8 cellular contexts compared by ENCODE assay signal in the genomic region with DNA sequence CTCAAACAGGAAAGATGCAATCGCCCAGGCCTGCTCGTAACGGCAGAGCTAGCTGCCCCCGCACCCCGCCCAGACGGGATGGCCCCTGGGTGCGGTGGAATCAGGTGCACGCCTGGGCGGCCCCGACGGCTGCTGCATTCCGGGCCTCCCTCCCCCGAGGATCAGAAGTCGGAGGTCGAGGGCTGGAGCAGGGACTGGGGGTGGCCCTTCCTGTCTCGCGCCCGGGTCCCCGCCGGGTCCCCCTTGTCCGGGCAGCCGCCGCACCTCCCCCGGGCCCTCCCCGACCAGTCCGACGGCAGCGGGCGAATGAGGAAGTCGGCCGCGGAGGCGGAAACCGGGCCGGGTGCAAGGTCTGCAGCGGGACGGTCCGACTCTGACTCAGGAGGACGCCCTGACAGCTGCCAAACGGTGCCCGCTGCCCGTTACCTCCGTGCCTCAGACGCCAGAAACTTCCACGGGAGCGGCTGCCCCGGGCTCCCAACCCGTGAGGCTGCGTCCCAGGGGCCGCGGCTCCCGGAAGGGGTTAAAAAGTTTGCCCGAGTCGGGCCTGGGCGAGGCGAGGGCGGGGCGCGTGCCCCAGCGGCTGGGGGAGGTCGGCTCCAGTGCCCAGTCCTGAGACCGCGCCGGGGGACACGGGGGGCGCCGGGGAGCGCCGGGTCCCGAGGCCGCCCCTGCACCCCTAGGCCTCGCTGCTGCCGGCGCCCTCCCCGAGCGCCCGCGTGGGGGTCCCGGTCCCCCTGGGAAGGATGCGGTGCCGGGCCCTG. TPM values are rescaled to one million over a fixed set of nuclear protein-coding genes. Genes with fewer than 3 reads are reported as not detected.
A peak's percentile ranks its signal among the peaks of the same experiment; 100 is the strongest.
DNase-seq lines count a peak whose midpoint lies in the region; ATAC-seq, FAIRE-seq and TF ChIP-seq lines count a peak whose summit lies in the region.

No MANE protein-coding gene starts in this region.

- in situ Hi-C loops in Caki2 (cut with HindIII; ENCODE audit: low pct_unique_long_range_greater_than_20kb, low sequenced_read_pairs): no loop called here
- in situ Hi-C loops in G401 (cut with HindIII; ENCODE audit: low sequenced_read_pairs): no loop called here

- H3K4me1 ChIP-seq in cardiac muscle cell (ENCODE audit: low read depth): peaks cover 16% of the 10 kb centered on the region

- H3K4me3 ChIP-seq in LNCaP clone FGC (ENCODE audit: low read depth, low read length) (peak overlapping the region; percentile 84), cardiac muscle cell (peak overlapping the region; percentile 54)

- no peaks in the 10 kb centered on the region for H3K9me3 Mint-ChIP-seq in activated T-helper 2 cell treated with anti-CD3 and anti-CD28 coated beads, Interferon-gamma antibody, Interleukin-2, Interleukin-4, amounts not matched to agents 10 μg/mL and 5 μg/mL and 100 μg/mL, durations not matched to agents 14 hours and 24 hours and 36 hours

- no peak for TF ChIP-seq CTCF in LNCaP clone FGC (IDR thresholded peaks at IDR 0.05; ENCODE audit: control insufficient read depth, extremely low read depth, insufficient read depth)
- TF ChIP-seq CTCF in cardiac muscle cell (IDR thresholded peaks at IDR 0.05; ENCODE audit: low read depth, low read length): no peak

- peak overlapping the region; percentile 96 for H3K27ac ChIP-seq in cardiac muscle cell

- no peak for FAIRE-seq in HTR-8/SVneo (lab: Jason Lieb, UNC)

- H3K4me1 Mint-ChIP-seq in activated T-helper 2 cell treated with anti-CD3 and anti-CD28 coated beads, Interferon-gamma antibody, Interleukin-2, Interleukin-4, amounts not matched to agents 10 μg/mL and 5 μg/mL and 100 μg/mL, durations not matched to agents 14 hours and 24 hours and 36 hours (ENCODE audit: low read depth): peaks cover 38% of the 10 kb centered on the region

- H3K27ac Mint-ChIP-seq in activated T-helper 2 cell treated with anti-CD3 and anti-CD28 coated beads, Interferon-gamma antibody, Interleukin-2, Interleukin-4, amounts not matched to agents 10 μg/mL and 5 μg/mL and 100 μg/mL, durations not matched to agents 14 hours and 24 hours and 36 hours: peak overlapping the region; percentile 98

- no peaks in the 10 kb centered on the region for H3K9me3 ChIP-seq in cardiac muscle cell (ENCODE audit: low read depth)

- peak; percentile 14 for ATAC-seq in GM21423 (IDR thresholded peaks at IDR 0.05; ENCODE audit: unreplicated experiment)

- DNase-seq in Caki2 (ENCODE audit: low read depth): peak; percentile 55
- no peak for DNase-seq in LNCaP clone FGC (ENCODE audit: low read depth)
- DNase-seq in activated T-helper 2 cell treated with anti-CD3 and anti-CD28 coated beads, Interferon-gamma antibody, Interleukin-2, Interleukin-4, amounts not matched to agents 10 μg/mL and 5 μg/mL and 100 μg/mL, durations not matched to agents 14 hours and 24 hours and 36 hours (ENCODE audit: low spot score): peak; percentile 63
- DNase-seq in cardiac muscle cell (ENCODE audit: low read depth in 1 of 2, low spot score in 1 of 2): no peak
- peak in 7 of 10 donors; percentile 12 to 90 (median 41) for DNase-seq in posterior cingulate gyrus
- no peak for DNase-seq in HTR-8/SVneo (ENCODE audit: insufficient read length, low spot score)
- DNase-seq in G401 (ENCODE audit: low spot score): no peak

- no peaks in the 10 kb centered on the region for H3K27me3 ChIP-seq in cardiac muscle cell

- H3K36me3 Mint-ChIP-seq in activated T-helper 2 cell treated with anti-CD3 and anti-CD28 coated beads, Interferon-gamma antibody, Interleukin-2, Interleukin-4, amounts not matched to agents 10 μg/mL and 5 μg/mL and 100 μg/mL, durations not matched to agents 14 hours and 24 hours and 36 hours (ENCODE audit: low read depth): peaks cover 41% of the 10 kb centered on the region

- intact Hi-C loops in activated T-helper 2 cell treated with anti-CD3 and anti-CD28 coated beads, Interferon-gamma antibody, Interleukin-2, Interleukin-4, amounts not matched to agents 10 μg/mL and 5 μg/mL and 100 μg/mL, durations not matched to agents 14 hours and 24 hours and 36 hours (cut with micrococcal nuclease): loop anchor here (1.0 to 5.0 kb wide), 3 partner anchors 10 to 85 kb away; no protein-coding TSS in a partner anchor
- intact Hi-C loops in posterior cingulate gyrus (cut with DNase I): loop anchor here (5.0 kb wide), 1 partner anchor 45 kb away; no protein-coding TSS in a partner anchor

- no peaks in the 10 kb centered on the region for H3K27me3 Mint-ChIP-seq in activated T-helper 2 cell treated with anti-CD3 and anti-CD28 coated beads, Interferon-gamma antibody, Interleukin-2, Interleukin-4, amounts not matched to agents 10 μg/mL and 5 μg/mL and 100 μg/mL, durations not matched to agents 14 hours and 24 hours and 36 hours (ENCODE audit: low read depth)

- no peaks in the 10 kb centered on the region for H3K36me3 ChIP-seq in cardiac muscle cell

- H3K4me3 Mint-ChIP-seq in activated T-helper 2 cell treated with anti-CD3 and anti-CD28 coated beads, Interferon-gamma antibody, Interleukin-2, Interleukin-4, amounts not matched to agents 10 μg/mL and 5 μg/mL and 100 μg/mL, durations not matched to agents 14 hours and 24 hours and 36 hours (ENCODE audit: low read depth): peak overlapping the region; percentile 98

RNA-seq across cellular contexts. Expression of gene MYH9, which starts 0.7 kb away (rescaled TPM):
- total RNA-seq in Caki2 (2014; rRNA removed; shearing (Covaris generic); ENCODE audit: low replicate concordance): 412 and 414 TPM in 2 replicates
- total RNA-seq in activated T-helper 2 cell treated with anti-CD3 and anti-CD28 coated beads, Interferon-gamma antibody, Interleukin-2, Interleukin-4, amounts not matched to agents 10 μg/mL and 5 μg/mL and 100 μg/mL, durations not matched to agents 14 hours and 24 hours and 36 hours: 619 and 645 TPM in 2 replicates
- total RNA-seq in cardiac muscle cell: 131 and 174 TPM in 2 replicates
- 88.7 and 98.0 TPM in 2 replicates for polyA plus RNA-seq in cardiac muscle cell
- total RNA-seq in G401 (2014; rRNA removed; shearing (Covaris generic)): 153 and 185 TPM in 2 replicates

Comparison
In these comparisons a context has a peak if more than half of its experiments do, and no peak if none do; other contexts are left out.
1. DNase-seq: peak in Caki2 (single experiment), activated T-helper 2 cell treated with anti-CD3 and anti-CD28 coated beads, Interferon-gamma antibody, Interleukin-2, Interleukin-4, amounts not matched to agents 10 μg/mL and 5 μg/mL and 100 μg/mL, durations not matched to agents 14 hours and 24 hours and 36 hours (single experiment) and posterior cingulate gyrus (7 of 10); none in LNCaP clone FGC (single experiment), cardiac muscle cell (0 of 2), HTR-8/SVneo (single experiment) and G401 (single experiment).